Comparison of ENCODE assay signal across 9 cellular contexts in the genomic region with DNA sequence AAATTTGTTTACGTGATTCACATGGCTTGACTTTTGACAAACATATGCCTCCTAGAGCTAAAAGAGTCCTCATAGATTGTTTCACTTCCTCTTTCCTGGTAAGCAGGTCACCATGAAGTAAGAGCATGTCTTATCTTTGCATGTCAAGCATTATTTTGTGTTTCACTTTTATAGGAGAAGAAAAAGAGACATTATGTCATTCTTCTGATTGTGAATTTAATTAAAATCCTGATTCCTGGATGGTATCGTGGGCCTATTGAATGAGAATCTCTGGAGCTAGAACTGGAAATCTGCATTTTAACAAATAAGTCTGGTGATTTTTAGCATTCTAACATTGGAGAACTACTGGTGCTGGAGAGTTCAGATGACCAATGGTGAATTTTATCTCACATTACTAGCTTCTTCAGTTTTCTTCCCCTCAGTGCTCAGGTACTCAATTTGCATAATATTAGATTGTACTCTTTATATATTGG.
DNase-seq lines count a peak whose midpoint lies in the region; ATAC-seq, FAIRE-seq and TF ChIP-seq lines count a peak whose summit lies in the region.
"Had no signal": no experiment of that assay in that cellular context is flagged by ENCODE, and none has a peak within 500 bp of the region (broad histone marks: within the 10 kb centered on the region; RNA-seq: fewer than 3 reads in every experiment).

No MANE protein-coding gene starts in this region.

- no peaks in the 10 kb centered on the region for H4K20me1 ChIP-seq in K562 (replicated peaks; ENCODE audit: control insufficient read depth, insufficient read depth, low read length)

- H3K27ac Mint-ChIP-seq in T-helper 2 cell treated with Interferon-gamma antibody and Interleukin-4, amounts not matched to agents 5 μg/mL and 100 μg/mL, for 36 hours: no peak overlapping the region
- H3K27ac Mint-ChIP-seq: T-helper 1 cell treated with Interleukin-12 subunit alpha and Interleukin-12 subunit beta and Interleukin-4 antibody, amounts not matched to agents 30 μg/mL and 1 μg/mL, for 36 hours had no signal

- H3K36me3 Mint-ChIP-seq in T-helper 2 cell treated with Interferon-gamma antibody and Interleukin-4, amounts not matched to agents 5 μg/mL and 100 μg/mL, for 36 hours (ENCODE audit: low read depth): no peaks in the 10 kb centered on the region

- BruUV-seq in K562 (replicated peaks; lab: Mats Ljungman, UMichigan): no TSS peak

- H3K27ac ChIP-seq in K562 (ENCODE audit: extremely low read depth, low read depth, low read length) (peak overlapping the region; percentile 31; the same call in 1 of the 3 replicates), right atrium auricular region (no peak overlapping the region)

- intact Hi-C loops in K562 (cut with micrococcal nuclease): loop anchor here (10.0 kb wide), 1 partner anchor 382 kb away; no protein-coding TSS in a partner anchor

- no peak overlapping the region for H3K4me3 ChIP-seq in K562
- no peak overlapping the region for H3K4me3 ChIP-seq in right atrium auricular region

- TF ChIP-seq RAD21 in K562 (CRISPR knock-in tag; conservative IDR thresholded peaks at IDR 0.05 in 1 of 2, IDR thresholded peaks at IDR 0.05 in 1 of 2): no peak

- no peaks in the 10 kb centered on the region for H3K9me1 ChIP-seq in K562 (ENCODE audit: control insufficient read depth, insufficient read depth, low read length)

- H3K9me3 ChIP-seq in K562 (replicated peaks; ENCODE audit: control insufficient read depth, insufficient read depth, low read depth, low read length) (no peaks in the 10 kb centered on the region), right atrium auricular region (no peaks in the 10 kb centered on the region)

- H3K9ac ChIP-seq in K562 (ENCODE audit: insufficient read depth in 1 of 2, low read depth in 2 of 2, low read length in 2 of 2): no peak overlapping the region

- ATAC-seq in GM21381 (IDR thresholded peaks at IDR 0.05; ENCODE audit: unreplicated experiment): peak; percentile 97
- ATAC-seq in HG03432 (IDR thresholded peaks at IDR 0.05; ENCODE audit: unreplicated experiment): peak; percentile 99
- ATAC-seq in K562: peak; percentile 47; the same call in 1 of the 3 replicates

- no peaks in the 10 kb centered on the region for H3K9me3 Mint-ChIP-seq in T-helper 2 cell treated with Interferon-gamma antibody and Interleukin-4, amounts not matched to agents 5 μg/mL and 100 μg/mL, for 36 hours
- H3K9me3 Mint-ChIP-seq: T-helper 1 cell treated with Interleukin-12 subunit alpha and Interleukin-12 subunit beta and Interleukin-4 antibody, amounts not matched to agents 30 μg/mL and 1 μg/mL, for 36 hours had no signal

- in situ Hi-C loops in K562 (cut with MboI): no loop called here

- CTCF ChIA-PET in K562 (lab: Yijun Ruan, JAX; ENCODE audit: low intra/inter-chr PET ratio): no interaction called here

- H3K4me1 ChIP-seq in K562 (replicated peaks in 1 of 2; ENCODE audit: control insufficient read depth in 2 of 2, insufficient read depth in 2 of 2, low read length in 2 of 2) (no peaks in the 10 kb centered on the region; a peak in 1 of 5 replicates), right atrium auricular region (no peaks in the 10 kb centered on the region)

- TF ChIP-seq EP300 in K562 (IDR thresholded peaks at IDR 0.05; ENCODE audit: low read length): no peak

- DNase-seq in GM12892 (ENCODE audit: insufficient read length) (peak; percentile 14), K562 (ENCODE audit: extremely low read depth in 1 of 4, low spot score in 3 of 4) (peak in 2 of 4 experiments; percentile 21 to 24), right atrium auricular region (ENCODE audit: low spot score) (no peak), cerebellum (ENCODE audit: low spot score) (no peak)
- DNase-seq in T-helper 2 cell treated with Interferon-gamma antibody and Interleukin-4, amounts not matched to agents 5 μg/mL and 100 μg/mL, for 36 hours (ENCODE audit: low spot score): no peak
- DNase-seq in activated effector memory CD4-positive, alpha-beta T cell treated with Interleukin-2 at 50 U/mL for 16 hours: no peak

- POLR2A ChIA-PET in K562 (lab: Yijun Ruan, JAX): no interaction called here

- no peaks in the 10 kb centered on the region for H3K79me2 ChIP-seq in K562 (ENCODE audit: control insufficient read depth, insufficient read depth, low read length)

- H3K4me3 Mint-ChIP-seq in T-helper 2 cell treated with Interferon-gamma antibody and Interleukin-4, amounts not matched to agents 5 μg/mL and 100 μg/mL, for 36 hours: no peak overlapping the region
- H3K4me3 Mint-ChIP-seq: T-helper 1 cell treated with Interleukin-12 subunit alpha and Interleukin-12 subunit beta and Interleukin-4 antibody, amounts not matched to agents 30 μg/mL and 1 μg/mL, for 36 hours had no signal

- H3K36me3 ChIP-seq in K562 (ENCODE audit: control insufficient read depth, insufficient read depth, low read length) (no peaks in the 10 kb centered on the region), right atrium auricular region (no peaks in the 10 kb centered on the region)

- FAIRE-seq in GM12892 (lab: Jason Lieb, UNC) (peak; percentile 89), K562 (lab: Jason Lieb, UNC) (no peak)

- TF ChIP-seq POLR2A in GM12892 (IDR thresholded peaks at IDR 0.05; ENCODE audit: low read depth, low read length): no peak
- no peak for TF ChIP-seq POLR2A in K562 (conservative IDR thresholded peaks at IDR 0.05)

- peaks cover 7% of the 10 kb centered on the region for H3K4me1 Mint-ChIP-seq in T-helper 2 cell treated with Interferon-gamma antibody and Interleukin-4, amounts not matched to agents 5 μg/mL and 100 μg/mL, for 36 hours (ENCODE audit: low read depth)

- TF ChIP-seq CTCF in K562 (IDR thresholded peaks at IDR 0.05 in 2 of 3, conservative IDR thresholded peaks at IDR 0.05 in 1 of 3; ENCODE audit: insufficient read depth in 2 of 3, low read depth in 1 of 3, low read length in 3 of 3): no peak
- TF ChIP-seq CTCF in right atrium auricular region (IDR thresholded peaks at IDR 0.05): no peak

- 0% methylated on average over 2 of the region's 2 CpGs for WGBS in K562 (ENCODE audit: insufficient coverage, low coverage, missing lambda C conversion rate)

- no peaks in the 10 kb centered on the region for H3K27me3 ChIP-seq in K562 (ENCODE audit: control insufficient read depth in 2 of 2, insufficient read depth in 2 of 2, low read length in 2 of 2)
- H3K27me3 ChIP-seq in right atrium auricular region: no peaks in the 10 kb centered on the region

- no peaks in the 10 kb centered on the region for H3K27me3 Mint-ChIP-seq in T-helper 2 cell treated with Interferon-gamma antibody and Interleukin-4, amounts not matched to agents 5 μg/mL and 100 μg/mL, for 36 hours (ENCODE audit: low read depth)

- H2AFZ ChIP-seq in K562 (ENCODE audit: low read depth, low read length): 0 out of 2 replicates have a peak overlapping the region, but pooled peaks have one; percentile 3

- no peak overlapping the region; the same call in 1 of the 2 replicates for H3K4me2 ChIP-seq in K562 (ENCODE audit: insufficient read depth, low read length)

TF ChIP-seq in K562, 482 proteins besides CTCF, POLR2A, EP300 and RAD21 (continues in another document):
- no peak for TF ChIP-seq ZNF830 (CRISPR knock-in tag; IDR thresholded peaks at IDR 0.05)
- peak; percentile 49; the same call in 1 of the 2 replicates for TF ChIP-seq EHMT2 (IDR thresholded peaks at IDR 0.05)
- TF ChIP-seq ARID1B (IDR thresholded peaks at IDR 0.05): peak; percentile 50
- peak; percentile 46; the same call in 1 of the 2 replicates for TF ChIP-seq GABPA (tag; conservative IDR thresholded peaks at IDR 0.05; ENCODE audit: low read depth)
- TF ChIP-seq CEBPG (CRISPR knock-in tag; IDR thresholded peaks at IDR 0.05): no peak
- TF ChIP-seq CEBPG (tag; conservative IDR thresholded peaks at IDR 0.05 in 1 of 2, IDR thresholded peaks at IDR 0.05 in 1 of 2): no peak
- TF ChIP-seq ATF7 (IDR thresholded peaks at IDR 0.05): peak; percentile 51; the same call in 1 of the 2 replicates
- no peak for TF ChIP-seq HMG20A (CRISPR knock-in tag; conservative IDR thresholded peaks at IDR 0.05)
- TF ChIP-seq, protein P1, sequence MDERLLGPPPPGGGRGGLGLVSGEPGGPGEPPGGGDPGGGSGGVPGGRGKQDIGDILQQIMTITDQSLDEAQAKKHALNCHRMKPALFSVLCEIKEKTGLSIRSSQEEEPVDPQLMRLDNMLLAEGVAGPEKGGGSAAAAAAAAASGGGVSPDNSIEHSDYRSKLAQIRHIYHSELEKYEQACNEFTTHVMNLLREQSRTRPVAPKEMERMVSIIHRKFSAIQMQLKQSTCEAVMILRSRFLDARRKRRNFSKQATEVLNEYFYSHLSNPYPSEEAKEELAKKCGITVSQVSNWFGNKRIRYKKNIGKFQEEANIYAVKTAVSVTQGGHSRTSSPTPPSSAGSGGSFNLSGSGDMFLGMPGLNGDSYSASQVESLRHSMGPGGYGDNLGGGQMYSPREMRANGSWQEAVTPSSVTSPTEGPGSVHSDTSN (CRISPR knock-in tag; IDR thresholded peaks at IDR 0.05; ENCODE audit: low read depth): no peak
- TF ChIP-seq, protein P1 (tag; conservative IDR thresholded peaks at IDR 0.05; ENCODE audit: low read depth): 0 out of 2 replicates have a peak, but pooled peaks have one; percentile 14
- peak; percentile 30; the same call in 1 of the 2 replicates for TF ChIP-seq STAT5A (IDR thresholded peaks at IDR 0.05; ENCODE audit: borderline replicate concordance, low read length)
- TF ChIP-seq JUND (IDR thresholded peaks at IDR 0.05; ENCODE audit: borderline replicate concordance, low read depth, low read length): 0 out of 2 replicates have a peak, but pooled peaks have one; percentile 4
- TF ChIP-seq JUND (tag; IDR thresholded peaks at IDR 0.05; ENCODE audit: borderline replicate concordance, low read depth, low read length): no peak
- no peak for TF ChIP-seq ELF4 (CRISPR knock-in tag; IDR thresholded peaks at IDR 0.05)
- peak; percentile 25; the same call in 1 of the 2 replicates for TF ChIP-seq SMARCE1 (IDR thresholded peaks at IDR 0.05)
- TF ChIP-seq PPARD (CRISPR knock-in tag; IDR thresholded peaks at IDR 0.05): no peak
- TF ChIP-seq SPI1 (IDR thresholded peaks at IDR 0.05; ENCODE audit: borderline replicate concordance, low read depth, low read length): peak; percentile 98
- TF ChIP-seq NCOA2 (IDR thresholded peaks at IDR 0.05; ENCODE audit: partially characterized antibody in 2 of 2): no peak
- peak; percentile 12 for TF ChIP-seq MEIS2 (IDR thresholded peaks at IDR 0.05; ENCODE audit: partially characterized antibody)
- TF ChIP-seq CAMTA2 (CRISPR knock-in tag; conservative IDR thresholded peaks at IDR 0.05): no peak

Comparison
In these comparisons a context has a peak if more than half of its experiments do, and no peak if none do; other contexts are left out.
1. ATAC-seq: peak in every context shown above with its lines; median percentile 99 in HG03432; 97 in GM21381; 47 in K562.